In the genomic region with DNA sequence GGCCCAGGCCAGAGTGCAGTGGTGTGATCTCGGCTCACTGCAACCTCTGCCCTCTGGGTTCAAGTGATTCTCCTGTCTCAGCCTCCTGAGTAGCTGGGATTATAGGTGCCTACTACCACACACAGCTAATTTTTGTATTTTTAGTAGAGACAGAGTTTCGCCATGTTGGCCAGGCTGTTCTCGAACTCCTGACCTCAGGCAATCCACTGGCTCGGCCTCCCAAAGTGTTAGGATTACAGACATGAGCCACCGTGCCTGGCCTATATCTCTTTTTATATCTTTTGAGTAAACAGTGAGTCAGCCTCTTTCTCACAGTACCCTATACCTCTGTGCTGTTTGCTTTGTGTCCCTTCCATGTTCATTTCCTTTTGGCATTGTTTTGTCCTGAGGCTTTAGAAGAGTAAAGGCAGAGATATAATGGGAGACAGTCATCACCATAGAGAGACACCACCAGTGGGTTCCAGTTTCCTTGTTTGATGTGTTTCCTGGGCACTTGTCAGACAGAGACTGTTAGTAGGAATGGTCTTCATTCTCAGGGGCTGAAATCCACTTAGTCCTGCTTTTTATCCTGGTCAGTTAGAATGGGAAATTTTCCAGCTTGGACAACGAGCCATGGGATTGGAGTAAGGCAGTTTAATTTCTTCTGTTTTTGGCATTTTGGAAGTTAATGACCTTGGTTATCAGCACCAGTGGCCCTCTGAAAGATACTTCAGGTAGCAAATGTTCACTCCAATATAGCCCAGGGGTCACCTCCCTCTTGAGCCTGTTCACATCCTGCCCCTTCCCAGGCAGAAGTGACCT, we compare ENCODE assay signal across 1 cellular context.
TF ChIP-seq lines count a peak whose summit lies in the region.

No MANE protein-coding gene starts in this region.

TF ChIP-seq in HepG2, 621 proteins besides CTCF, POLR2A, EP300 and RAD21 (continued from another document and continues in another):
- 0 out of 2 replicates have a peak, but pooled peaks have one; percentile 23 for TF ChIP-seq ZFP37 (CRISPR knock-in tag; IDR thresholded peaks at IDR 0.05; ENCODE audit: borderline replicate concordance)
- TF ChIP-seq ZBTB3 (CRISPR knock-in tag; IDR thresholded peaks at IDR 0.05; ENCODE audit: borderline replicate concordance, low read depth), result peak; percentile 57
- TF ChIP-seq, protein P1, sequence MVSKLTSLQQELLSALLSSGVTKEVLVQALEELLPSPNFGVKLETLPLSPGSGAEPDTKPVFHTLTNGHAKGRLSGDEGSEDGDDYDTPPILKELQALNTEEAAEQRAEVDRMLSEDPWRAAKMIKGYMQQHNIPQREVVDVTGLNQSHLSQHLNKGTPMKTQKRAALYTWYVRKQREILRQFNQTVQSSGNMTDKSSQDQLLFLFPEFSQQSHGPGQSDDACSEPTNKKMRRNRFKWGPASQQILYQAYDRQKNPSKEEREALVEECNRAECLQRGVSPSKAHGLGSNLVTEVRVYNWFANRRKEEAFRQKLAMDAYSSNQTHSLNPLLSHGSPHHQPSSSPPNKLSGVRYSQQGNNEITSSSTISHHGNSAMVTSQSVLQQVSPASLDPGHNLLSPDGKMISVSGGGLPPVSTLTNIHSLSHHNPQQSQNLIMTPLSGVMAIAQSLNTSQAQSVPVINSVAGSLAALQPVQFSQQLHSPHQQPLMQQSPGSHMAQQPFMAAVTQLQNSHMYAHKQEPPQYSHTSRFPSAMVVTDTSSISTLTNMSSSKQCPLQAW (CRISPR knock-in tag; IDR thresholded peaks at IDR 0.05), result peak; percentile 92
- 0 out of 2 replicates have a peak, but pooled peaks have one; percentile 41 for TF ChIP-seq ZNF557 (CRISPR knock-in tag; IDR thresholded peaks at IDR 0.05)
- peak; percentile 89; the same call in 1 of the 2 replicates for TF ChIP-seq NFE2 (CRISPR knock-in tag; IDR thresholded peaks at IDR 0.05)
- TF ChIP-seq FOSL2 (CRISPR knock-in tag; IDR thresholded peaks at IDR 0.05), result peak; percentile 100
- TF ChIP-seq ZNF792 (CRISPR knock-in tag; IDR thresholded peaks at IDR 0.05), result peak; percentile 95
- TF ChIP-seq FOXK2 (IDR thresholded peaks at IDR 0.05), result peak; percentile 70; the same call in 1 of the 2 replicates
- TF ChIP-seq ZNF7 (CRISPR knock-in tag; IDR thresholded peaks at IDR 0.05), result no peak
- peak; percentile 81 for TF ChIP-seq MIER2 (CRISPR knock-in tag; IDR thresholded peaks at IDR 0.05)
- TF ChIP-seq ZMYM2 (CRISPR knock-in tag; IDR thresholded peaks at IDR 0.05), result peak; percentile 100
- TF ChIP-seq ZNF576 (CRISPR knock-in tag; IDR thresholded peaks at IDR 0.05), result 0 out of 2 replicates have a peak, but pooled peaks have one; percentile 58
- peak; percentile 79 for TF ChIP-seq NFIC (IDR thresholded peaks at IDR 0.05; ENCODE audit: low read length)
- peak; percentile 46; the same call in 1 of the 2 replicates for TF ChIP-seq DNMT1 (CRISPR knock-in tag; IDR thresholded peaks at IDR 0.05)
- peak; percentile 72; the same call in 1 of the 2 replicates for TF ChIP-seq GATAD1 (CRISPR knock-in tag; IDR thresholded peaks at IDR 0.05)
- TF ChIP-seq JUNB (CRISPR knock-in tag; IDR thresholded peaks at IDR 0.05; ENCODE audit: borderline replicate concordance), result peak; percentile 99
- TF ChIP-seq ZNF317 (CRISPR knock-in tag; IDR thresholded peaks at IDR 0.05), result peak; percentile 78
- TF ChIP-seq PPARG (CRISPR knock-in tag; conservative IDR thresholded peaks at IDR 0.05), result peak; percentile 87
- no peak for TF ChIP-seq ISX (CRISPR knock-in tag; conservative IDR thresholded peaks at IDR 0.05)
- peak; percentile 84; the same call in 1 of the 2 replicates for TF ChIP-seq ZNF614 (CRISPR knock-in tag; IDR thresholded peaks at IDR 0.05; ENCODE audit: borderline replicate concordance)
- 0 out of 2 replicates have a peak, but pooled peaks have one; percentile 7 for TF ChIP-seq ZNF136 (CRISPR knock-in tag; IDR thresholded peaks at IDR 0.05; ENCODE audit: low read depth)
- TF ChIP-seq ZNF34 (CRISPR knock-in tag; IDR thresholded peaks at IDR 0.05; ENCODE audit: borderline replicate concordance), result peak; percentile 89; the same call in 1 of the 2 replicates
- peak; percentile 58; the same call in 1 of the 2 replicates for TF ChIP-seq ARNTL (CRISPR knock-in tag; IDR thresholded peaks at IDR 0.05)
- TF ChIP-seq RBFOX2 (IDR thresholded peaks at IDR 0.05; ENCODE audit: low read depth, low read length), result no peak
- TF ChIP-seq, protein P2, sequence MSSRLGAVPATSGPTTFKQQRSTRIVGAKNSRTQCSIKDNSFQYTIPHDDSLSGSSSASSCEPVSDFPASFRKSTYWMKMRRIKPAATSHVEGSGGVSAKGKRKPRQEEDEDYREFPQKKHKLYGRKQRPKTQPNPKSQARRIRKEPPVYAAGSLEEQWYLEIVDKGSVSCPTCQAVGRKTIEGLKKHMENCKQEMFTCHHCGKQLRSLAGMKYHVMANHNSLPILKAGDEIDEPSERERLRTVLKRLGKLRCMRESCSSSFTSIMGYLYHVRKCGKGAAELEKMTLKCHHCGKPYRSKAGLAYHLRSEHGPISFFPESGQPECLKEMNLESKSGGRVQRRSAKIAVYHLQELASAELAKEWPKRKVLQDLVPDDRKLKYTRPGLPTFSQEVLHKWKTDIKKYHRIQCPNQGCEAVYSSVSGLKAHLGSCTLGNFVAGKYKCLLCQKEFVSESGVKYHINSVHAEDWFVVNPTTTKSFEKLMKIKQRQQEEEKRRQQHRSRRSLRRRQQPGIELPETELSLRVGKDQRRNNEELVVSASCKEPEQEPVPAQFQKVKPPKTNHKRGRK (CRISPR knock-in tag; IDR thresholded peaks at IDR 0.05), result 0 out of 2 replicates have a peak, but pooled peaks have one; percentile 73
- TF ChIP-seq HNF4G (IDR thresholded peaks at IDR 0.05; ENCODE audit: borderline replicate concordance, low read depth, low read length), result peak; percentile 58; the same call in 1 of the 2 replicates
- TF ChIP-seq HNF4G (CRISPR knock-in tag; IDR thresholded peaks at IDR 0.05; ENCODE audit: borderline replicate concordance, low read depth), result no peak
- TF ChIP-seq ZNF558 (CRISPR knock-in tag; IDR thresholded peaks at IDR 0.05; ENCODE audit: borderline replicate concordance), result no peak
- no peak for TF ChIP-seq PHB2 (IDR thresholded peaks at IDR 0.05; ENCODE audit: partially characterized antibody)
- no peak for TF ChIP-seq ZNF496 (CRISPR knock-in tag; IDR thresholded peaks at IDR 0.05; ENCODE audit: insufficient replicate concordance)
- peak; percentile 91; the same call in 1 of the 2 replicates for TF ChIP-seq SNAI1 (CRISPR knock-in tag; IDR thresholded peaks at IDR 0.05; ENCODE audit: borderline replicate concordance)
- TF ChIP-seq ATF7 (IDR thresholded peaks at IDR 0.05), result peak; percentile 44; the same call in 1 of the 2 replicates
- no peak for TF ChIP-seq ATF7 (CRISPR knock-in tag; IDR thresholded peaks at IDR 0.05)
- peak; percentile 98 for TF ChIP-seq ZNF644 (CRISPR knock-in tag; IDR thresholded peaks at IDR 0.05; ENCODE audit: low read depth)
- TF ChIP-seq CEBPG (CRISPR knock-in tag; IDR thresholded peaks at IDR 0.05), result peak; percentile 57
- peak; percentile 82; the same call in 1 of the 2 replicates for TF ChIP-seq ZNF816 (CRISPR knock-in tag; IDR thresholded peaks at IDR 0.05; ENCODE audit: borderline replicate concordance)
- TF ChIP-seq KLF9 (CRISPR knock-in tag; IDR thresholded peaks at IDR 0.05; ENCODE audit: low read depth), result peak; percentile 48; the same call in 1 of the 2 replicates
- peak; percentile 77; the same call in 1 of the 2 replicates for TF ChIP-seq ZNF788 (CRISPR knock-in tag; IDR thresholded peaks at IDR 0.05; ENCODE audit: borderline replicate concordance)
- peak; percentile 90 for TF ChIP-seq PAXIP1 (CRISPR knock-in tag; conservative IDR thresholded peaks at IDR 0.05)
- TF ChIP-seq ZNF746 (CRISPR knock-in tag; IDR thresholded peaks at IDR 0.05), result 0 out of 2 replicates have a peak, but pooled peaks have one; percentile 21
- TF ChIP-seq, protein P3, sequence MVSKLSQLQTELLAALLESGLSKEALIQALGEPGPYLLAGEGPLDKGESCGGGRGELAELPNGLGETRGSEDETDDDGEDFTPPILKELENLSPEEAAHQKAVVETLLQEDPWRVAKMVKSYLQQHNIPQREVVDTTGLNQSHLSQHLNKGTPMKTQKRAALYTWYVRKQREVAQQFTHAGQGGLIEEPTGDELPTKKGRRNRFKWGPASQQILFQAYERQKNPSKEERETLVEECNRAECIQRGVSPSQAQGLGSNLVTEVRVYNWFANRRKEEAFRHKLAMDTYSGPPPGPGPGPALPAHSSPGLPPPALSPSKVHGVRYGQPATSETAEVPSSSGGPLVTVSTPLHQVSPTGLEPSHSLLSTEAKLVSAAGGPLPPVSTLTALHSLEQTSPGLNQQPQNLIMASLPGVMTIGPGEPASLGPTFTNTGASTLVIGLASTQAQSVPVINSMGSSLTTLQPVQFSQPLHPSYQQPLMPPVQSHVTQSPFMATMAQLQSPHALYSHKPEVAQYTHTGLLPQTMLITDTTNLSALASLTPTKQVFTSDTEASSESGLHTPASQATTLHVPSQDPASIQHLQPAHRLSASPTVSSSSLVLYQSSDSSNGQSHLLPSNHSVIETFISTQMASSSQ (IDR thresholded peaks at IDR 0.05; ENCODE audit: low read depth), result peak; percentile 32; the same call in 1 of the 2 replicates
- TF ChIP-seq, protein P3 (CRISPR knock-in tag; IDR thresholded peaks at IDR 0.05; ENCODE audit: borderline replicate concordance), result peak; percentile 52; the same call in 1 of the 2 replicates
- TF ChIP-seq ZNF83 (CRISPR knock-in tag; IDR thresholded peaks at IDR 0.05; ENCODE audit: borderline replicate concordance), result no peak
- TF ChIP-seq HDAC6 (IDR thresholded peaks at IDR 0.05; ENCODE audit: low read depth, low read length), result no peak
- TF ChIP-seq SCMH1 (CRISPR knock-in tag; IDR thresholded peaks at IDR 0.05; ENCODE audit: borderline replicate concordance), result no peak
- peak; percentile 90; the same call in 1 of the 2 replicates for TF ChIP-seq RARG (CRISPR knock-in tag; IDR thresholded peaks at IDR 0.05; ENCODE audit: low read depth)
- TF ChIP-seq FOXO1 (CRISPR knock-in tag; IDR thresholded peaks at IDR 0.05), result peak; percentile 78; the same call in 1 of the 2 replicates
- TF ChIP-seq ZNF225 (CRISPR knock-in tag; IDR thresholded peaks at IDR 0.05), result no peak
- TF ChIP-seq ZNF709 (CRISPR knock-in tag; IDR thresholded peaks at IDR 0.05), result peak; percentile 47; the same call in 1 of the 2 replicates
- peak; percentile 58; the same call in 1 of the 2 replicates for TF ChIP-seq ZKSCAN1 (IDR thresholded peaks at IDR 0.05; ENCODE audit: low read length)
- TF ChIP-seq MAZ (IDR thresholded peaks at IDR 0.05; ENCODE audit: borderline replicate concordance, low read depth, low read length), result no peak
- no peak for TF ChIP-seq MAZ (CRISPR knock-in tag; IDR thresholded peaks at IDR 0.05; ENCODE audit: low read depth)
- TF ChIP-seq NCOR1 (IDR thresholded peaks at IDR 0.05; ENCODE audit: borderline replicate concordance, low read length), result peak; percentile 79; the same call in 1 of the 2 replicates
- TF ChIP-seq PITX1 (CRISPR knock-in tag; IDR thresholded peaks at IDR 0.05), result peak; percentile 32
